Comparison of ENCODE assay signal across 10 cellular contexts in the genomic region with DNA sequence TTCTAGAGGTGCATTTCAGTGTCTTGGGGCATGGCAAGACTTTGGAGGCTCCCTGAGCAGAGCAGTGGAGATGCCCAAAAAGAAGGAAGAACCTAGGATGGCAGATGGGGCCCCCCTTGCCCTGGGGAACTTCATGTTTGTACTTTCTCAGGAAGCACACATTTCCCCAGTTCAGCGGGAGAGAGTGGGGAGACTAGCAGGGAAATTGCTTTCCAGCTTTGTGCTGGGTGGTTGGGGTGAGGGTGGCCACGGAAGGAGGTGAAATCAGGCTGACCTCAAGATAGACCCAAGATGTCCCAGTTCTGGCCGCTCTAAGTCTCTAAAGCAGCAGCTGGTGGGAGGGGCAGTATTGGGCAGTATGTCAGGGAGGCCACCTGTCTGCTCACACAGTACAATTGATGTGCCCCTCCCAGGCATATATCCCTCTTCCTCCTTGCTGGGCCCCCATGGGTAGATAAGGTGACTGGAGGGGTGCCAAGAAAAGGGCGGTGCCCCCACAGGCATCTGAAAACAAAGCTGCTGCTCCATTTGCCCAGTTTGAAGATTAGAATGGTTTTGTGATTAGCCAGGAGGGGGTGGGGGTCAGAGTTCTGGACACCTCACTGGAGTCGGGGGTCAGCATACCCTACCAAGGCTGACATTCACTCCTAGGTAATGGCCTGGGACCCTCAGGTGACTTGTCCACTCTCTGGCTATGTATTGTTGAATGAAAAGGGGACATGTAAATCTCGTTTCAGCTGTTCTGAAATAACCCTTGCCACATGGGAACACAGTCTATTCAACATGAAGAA. TPM values are rescaled to one million over a fixed set of nuclear protein-coding genes. Genes with fewer than 3 reads are reported as not detected.
DNase-seq lines count a peak whose midpoint lies in the region; ATAC-seq and TF ChIP-seq lines count a peak whose summit lies in the region.
"Had no signal": no experiment of that assay in that cellular context is flagged by ENCODE, and none has a peak within 500 bp of the region (broad histone marks: within the 10 kb centered on the region; RNA-seq: fewer than 3 reads in every experiment).

No MANE protein-coding gene starts in this region.

- no peaks in the 10 kb centered on the region for H3K36me3 ChIP-seq in SK-N-MC (ENCODE audit: insufficient read depth, low read length)
- no peaks in the 10 kb centered on the region for H3K36me3 ChIP-seq in prostate gland

- DNase-seq in DMS 273 treated with DMSO at 0.1 percent for 48 hours (lab: John Stamatoyannopoulos, UW) = peak; percentile 81
- DNase-seq in SK-N-MC (ENCODE audit: low read depth, low spot score) = no peak
- DNase-seq in glomerular endothelial cell (ENCODE audit: extremely low read depth, low read depth, low spot score) = peak; percentile 57
- no peak for DNase-seq in prostate gland (ENCODE audit: low spot score)
- no peak for DNase-seq in T-helper 9 cell
- no peak for DNase-seq in NCI-H146 treated with DMSO at 0.1 percent for 48 hours (lab: John Stamatoyannopoulos, UW; ENCODE audit: unreplicated experiment)
- DNase-seq in retina = no peak
- DNase-seq: activated naive CD4-positive, alpha-beta T cell treated with anti-CD3 and anti-CD28 coated beads, Interleukin-2, amount 50 U/mL, for 16 hours had no signal

- no peaks in the 10 kb centered on the region for H3K27me3 ChIP-seq in prostate gland (replicated peaks; ENCODE audit: insufficient read depth)

- WGBS in prostate gland = 29% methylated on average over 6 of the region's 6 CpGs

- H3K9me3 ChIP-seq in SK-N-MC (ENCODE audit: low read depth, low read length) = no peaks in the 10 kb centered on the region
- H3K9me3 ChIP-seq in prostate gland = no peaks in the 10 kb centered on the region

- H3K27ac ChIP-seq in SK-N-MC = peak overlapping the region; percentile 32
- peak overlapping the region; percentile 87 to 93 for H3K27ac ChIP-seq in prostate gland
- H3K27ac ChIP-seq: KMS-11 had no signal

- no peak for TF ChIP-seq POLR2A in prostate gland (IDR thresholded peaks at IDR 0.05)

- ATAC-seq in HG02938 (IDR thresholded peaks at IDR 0.05; ENCODE audit: unreplicated experiment) = no peak

- H3K4me3 ChIP-seq in SK-N-MC (no peak overlapping the region), prostate gland (no peak overlapping the region)

- H3K9ac ChIP-seq in SK-N-MC (ENCODE audit: insufficient read length) = peak overlapping the region; percentile 34
- H3K9ac ChIP-seq: KMS-11 had no signal

- intact Hi-C loops in prostate gland (cut with DNase I) = loop anchor here (2.0 to 5.0 kb wide), 3 partner anchors 96 to 207 kb away; a partner anchor contains a TSS

- TF ChIP-seq CTCF in prostate gland (IDR thresholded peaks at IDR 0.05) = no peak

- H3K4me1 ChIP-seq in prostate gland (replicated peaks) = peaks cover 8% of the 10 kb centered on the region

RNA-seq across cellular contexts. Expression of a gene that starts 17.1 kb away (rescaled TPM):
- total RNA-seq in glomerular endothelial cell = 88.8 and 103 TPM in 2 replicates
- 100 to 1,000 TPM in 1 of 2 donors, 10 to 100 TPM in 1; 81.5 to 123 TPM for total RNA-seq in prostate gland

RNA-seq across cellular contexts. Expression of a gene that starts 33.8 kb away (rescaled TPM):
- 0.44 and 1.1 TPM in 2 replicates for total RNA-seq in glomerular endothelial cell
- total RNA-seq in prostate gland = 10 to 100 TPM in 1 of 2 donors, 1 to 10 TPM in 1; 4.1 to 16.2 TPM

RNA-seq across cellular contexts. Expression of a gene that starts 43.0 kb away (rescaled TPM):
- 30.3 and 30.8 TPM in 2 replicates for total RNA-seq in glomerular endothelial cell
- total RNA-seq in prostate gland = 10 to 100 TPM; 52.6 to 80.5 TPM

RNA-seq across cellular contexts. Expression of a gene that starts 48.0 kb away (rescaled TPM):
- total RNA-seq in glomerular endothelial cell = 27.1 and 30.0 TPM in 2 replicates
- 10 to 100 TPM; 28.1 to 52.3 TPM for total RNA-seq in prostate gland

RNA-seq across cellular contexts. Expression of a gene that starts 58.6 kb away (rescaled TPM):
- total RNA-seq in glomerular endothelial cell = 2.7 and 5.2 TPM in 2 replicates
- total RNA-seq in prostate gland = 10 to 100 TPM in 1 of 2 donors, 1 to 10 TPM in 1; 2.9 to 11.2 TPM

Comparison
In these comparisons a context has a peak if more than half of its experiments do, and no peak if none do; other contexts are left out.
1. DNase-seq: peak in DMS 273 treated with DMSO at 0.1 percent for 48 hours (single experiment) and glomerular endothelial cell (single experiment); none in SK-N-MC (single experiment), prostate gland (single experiment), T-helper 9 cell (single experiment), NCI-H146 treated with DMSO at 0.1 percent for 48 hours (single experiment) and retina (single experiment).